17 cellular contexts compared by ENCODE assay signal in genomic region chr1:47563206-47563605, GRCh38.
DNase-seq lines count a peak whose midpoint lies in the region; ATAC-seq and TF ChIP-seq lines count a peak whose summit lies in the region.
"Had no signal": no experiment of that assay in that cellular context is flagged by ENCODE, and none has a peak within 500 bp of the region (broad histone marks: within the 10 kb centered on the region; RNA-seq: fewer than 3 reads in every experiment).

No MANE protein-coding gene starts in this region.

- H3K9me3 ChIP-seq in BLaER1 (no peaks in the 10 kb centered on the region), IMR-90 (ENCODE audit: control insufficient read depth, insufficient read depth, low read length) (no peaks in the 10 kb centered on the region), SJCRH30 (replicated peaks) (no peaks in the 10 kb centered on the region)

- dilution Hi-C loops in IMR-90 (cut with HindIII; ENCODE audit: low sequenced_read_pairs, unreplicated experiment), result no loop called here

- BruUV-seq in IMR-90 (replicated peaks; lab: Mats Ljungman, UMichigan), result no TSS peak

- no peaks in the 10 kb centered on the region for H4K20me1 ChIP-seq in BLaER1
- no peaks in the 10 kb centered on the region for H4K20me1 ChIP-seq in IMR-90 (ENCODE audit: insufficient read depth, low read length)

- no peak overlapping the region for H2AFZ ChIP-seq in IMR-90 (replicated peaks; ENCODE audit: low read length, poor library complexity)

- no CpG with 5 or more reads among the region's 2 CpGs for WGBS in IMR-90 (ENCODE audit: extremely low coverage in 2 of 2, insufficient read length in 1 of 2), 2 experiments

- H3K79me1 ChIP-seq in IMR-90 (ENCODE audit: low read depth in 1 of 2, low read length in 2 of 2), result no peaks in the 10 kb centered on the region

- DNase-seq in IMR-90 (no peak), SJCRH30 (peak; percentile 61 to 67), myocyte (ENCODE audit: low read depth) (peak; percentile 68), superior temporal gyrus (ENCODE audit: extremely low spot score) (no peak), NCI-H510A (lab: John Stamatoyannopoulos, UW) (no peak)
- DNase-seq: H9, NCI-H1092 treated with DMSO at 0.1 percent for 48 hours, NCI-H1694, NCI-H524 had no signal

- H4K8ac ChIP-seq in IMR-90 (ENCODE audit: low read depth in 2 of 2, low read length in 2 of 2), result no peak overlapping the region

- no peaks in the 10 kb centered on the region for H3K4me1 Mint-ChIP-seq in activated T-helper 17 cell treated with anti-CD3 and anti-CD28 coated beads, Interleukin-2, amount 50 U/mL, for 72 hours

- peak overlapping the region; percentile 34 for H2AK9ac ChIP-seq in IMR-90 (replicated peaks; ENCODE audit: low read depth, low read length, poor library complexity)

- CTCF ChIA-PET in IMR-90 (lab: Yijun Ruan, JAX), result no interaction called here

- peaks cover 79% of the 10 kb centered on the region for H3K4me1 ChIP-seq in BLaER1
- no peaks in the 10 kb centered on the region for H3K4me1 ChIP-seq in IMR-90 (ENCODE audit: control insufficient read depth, insufficient read depth, low read length)
- peaks cover 49% of the 10 kb centered on the region for H3K4me1 ChIP-seq in SJCRH30

- H3K4me2 ChIP-seq in BLaER1 (peak overlapping the region; percentile 77), IMR-90 (ENCODE audit: low read depth, low read length) (no peak overlapping the region)

- POLR2A ChIA-PET in IMR-90 (lab: Charles Lee; ENCODE audit: unreplicated experiment), result no interaction called here

- H3K9ac ChIP-seq in BLaER1, result peak overlapping the region; percentile 68
- H3K9ac ChIP-seq in IMR-90 (ENCODE audit: low read depth, low read length), result no peak overlapping the region

- no peak overlapping the region for H3K4me3 Mint-ChIP-seq in activated T-helper 17 cell treated with anti-CD3 and anti-CD28 coated beads, Interleukin-2, amount 50 U/mL, for 72 hours
- H3K4me3 Mint-ChIP-seq: H9 had no signal

- H3K9me1 ChIP-seq in IMR-90 (ENCODE audit: insufficient read depth, low read length), result no peaks in the 10 kb centered on the region

- no peak overlapping the region for H2BK120ac ChIP-seq in IMR-90 (ENCODE audit: low read depth, low read length)

- in situ Hi-C loops in IMR-90 (cut with MboI; ENCODE audit: low sequenced_read_pairs), result no loop called here

- H4K5ac ChIP-seq in IMR-90 (ENCODE audit: low read depth, low read length), result no peak overlapping the region

- H3K27me3 Mint-ChIP-seq in activated T-helper 17 cell treated with anti-CD3 and anti-CD28 coated beads, Interleukin-2, amount 50 U/mL, for 72 hours, result peaks cover 15% of the 10 kb centered on the region

- intact Hi-C loops in IMR-90 (cut with micrococcal nuclease), result no loop called here

- H2BK20ac ChIP-seq in IMR-90 (ENCODE audit: low read depth, low read length), result no peak overlapping the region

- H3K27ac Mint-ChIP-seq in activated T-helper 17 cell treated with anti-CD3 and anti-CD28 coated beads, Interleukin-2, amount 50 U/mL, for 72 hours, result no peak overlapping the region
- H3K27ac Mint-ChIP-seq: H9 had no signal

- no peak overlapping the region for H3K23ac ChIP-seq in IMR-90 (ENCODE audit: low read depth, low read length)

- TF ChIP-seq POLR2A in IMR-90 (IDR thresholded peaks at IDR 0.05; ENCODE audit: low read depth, low read length), result no peak

- TF ChIP-seq RAD21 in IMR-90 (IDR thresholded peaks at IDR 0.05; ENCODE audit: low read length), result no peak

- no peaks in the 10 kb centered on the region for H3K27me3 ChIP-seq in BLaER1
- peaks cover 4% of the 10 kb centered on the region for H3K27me3 ChIP-seq in IMR-90 (ENCODE audit: control insufficient read depth, insufficient read depth, low read length)
- H3K27me3 ChIP-seq in SJCRH30, result no peaks in the 10 kb centered on the region

- TF ChIP-seq CTCF in IMR-90 (conservative IDR thresholded peaks at IDR 0.05; ENCODE audit: low read depth, low read length), result no peak

- H3K36me3 ChIP-seq in BLaER1 (no peaks in the 10 kb centered on the region), IMR-90 (ENCODE audit: control insufficient read depth, insufficient read depth, low read length) (no peaks in the 10 kb centered on the region), SJCRH30 (no peaks in the 10 kb centered on the region)

- H2AK5ac ChIP-seq in IMR-90 (ENCODE audit: low read depth, low read length), result no peak overlapping the region

- H3K56ac ChIP-seq in IMR-90 (ENCODE audit: extremely low read depth, insufficient read depth, low read length), result no peak overlapping the region

- H3K14ac ChIP-seq in IMR-90 (replicated peaks; ENCODE audit: low read depth, low read length), result no peak overlapping the region

- H2BK5ac ChIP-seq in IMR-90 (ENCODE audit: low read depth, low read length, poor library complexity, severe bottlenecking), result no peak overlapping the region

- no peak overlapping the region for H2BK15ac ChIP-seq in IMR-90 (ENCODE audit: low read depth, low read length)

- H3K27ac ChIP-seq in BLaER1 (peak overlapping the region; percentile 88), IMR-90 (ENCODE audit: insufficient read depth, low read length) (no peak overlapping the region), SJCRH30 (peak overlapping the region; percentile 36; the same call in 1 of the 2 replicates)
- H3K27ac ChIP-seq: C4-2B had no signal

- H3K36me3 Mint-ChIP-seq in activated T-helper 17 cell treated with anti-CD3 and anti-CD28 coated beads, Interleukin-2, amount 50 U/mL, for 72 hours (ENCODE audit: low read depth), result no peaks in the 10 kb centered on the region

- peak overlapping the region; percentile 44; the same call in 1 of the 2 replicates for H3K4me3 ChIP-seq in BLaER1
- H3K4me3 ChIP-seq in IMR-90 (ENCODE audit: insufficient read depth, low read depth, low read length), result no peak overlapping the region
- H3K4me3 ChIP-seq in SJCRH30, result no peak overlapping the region
- H3K4me3 ChIP-seq: K562 had no signal

- ATAC-seq in IMR-90 (ENCODE audit: low read depth) (no peak), GM19324 (IDR thresholded peaks at IDR 0.05; ENCODE audit: low FRiP score, unreplicated experiment) (no peak)
- ATAC-seq in activated T-helper 17 cell treated with anti-CD3 and anti-CD28 coated beads, Interleukin-2, amount 50 U/mL, for 72 hours (replicated peaks), result no peak
- ATAC-seq: K562, Panc1, Right ventricle myocardium inferior, SK-N-SH treated with all-trans-retinoic acid at 6 μM for 48 hours had no signal

- no peak overlapping the region for H4K91ac ChIP-seq in IMR-90 (ENCODE audit: insufficient read depth, low read depth, low read length)

- H3K4ac ChIP-seq in IMR-90 (ENCODE audit: low read depth, low read length), result no peak overlapping the region

- H3K18ac ChIP-seq in IMR-90 (ENCODE audit: low read depth, low read length), result no peak overlapping the region

- H3K9me3 Mint-ChIP-seq in activated T-helper 17 cell treated with anti-CD3 and anti-CD28 coated beads, Interleukin-2, amount 50 U/mL, for 72 hours, result no peaks in the 10 kb centered on the region
- H3K9me3 Mint-ChIP-seq: H9 had no signal

TF ChIP-seq in IMR-90, 13 proteins besides CTCF, POLR2A, EP300 and RAD21:
- no peak for TF ChIP-seq CEBPB (IDR thresholded peaks at IDR 0.05; ENCODE audit: low read depth, low read length)
- TF ChIP-seq, protein P1, sequence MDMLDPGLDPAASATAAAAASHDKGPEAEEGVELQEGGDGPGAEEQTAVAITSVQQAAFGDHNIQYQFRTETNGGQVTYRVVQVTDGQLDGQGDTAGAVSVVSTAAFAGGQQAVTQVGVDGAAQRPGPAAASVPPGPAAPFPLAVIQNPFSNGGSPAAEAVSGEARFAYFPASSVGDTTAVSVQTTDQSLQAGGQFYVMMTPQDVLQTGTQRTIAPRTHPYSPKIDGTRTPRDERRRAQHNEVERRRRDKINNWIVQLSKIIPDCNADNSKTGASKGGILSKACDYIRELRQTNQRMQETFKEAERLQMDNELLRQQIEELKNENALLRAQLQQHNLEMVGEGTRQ (IDR thresholded peaks at IDR 0.05; ENCODE audit: low read depth, low read length), result no peak
- no peak for TF ChIP-seq MAZ (IDR thresholded peaks at IDR 0.05; ENCODE audit: borderline replicate concordance, low read depth, low read length)

Comparison
In these comparisons a context has a peak if more than half of its experiments do, and no peak if none do; other contexts are left out.
1. DNase-seq: peak in SJCRH30 (2 of 2) and myocyte (single experiment); none in IMR-90 (single experiment), superior temporal gyrus (single experiment) and NCI-H510A (single experiment).